In genomic region chr2:174771631-174772491, GRCh38 we compare ENCODE assay signal across 9 cellular contexts. TPM values are rescaled to one million over a fixed set of nuclear protein-coding genes. Genes with fewer than 3 reads are reported as not detected.
DNase-seq lines count a peak whose midpoint lies in the region; ATAC-seq and TF ChIP-seq lines count a peak whose summit lies in the region.
"Had no signal": no experiment of that assay in that cellular context is flagged by ENCODE, and none has a peak within 500 bp of the region (broad histone marks: within the 10 kb centered on the region; RNA-seq: fewer than 3 reads in every experiment).

No MANE protein-coding gene starts in this region.

- TF ChIP-seq CTCF in C4-2B (conservative IDR thresholded peaks at IDR 0.05) (peak; percentile 83), HL-60 (IDR thresholded peaks at IDR 0.05; ENCODE audit: insufficient read depth, low read length) (peak; percentile 39), progenitor cell of endocrine pancreas (IDR thresholded peaks at IDR 0.05; ENCODE audit: unreplicated experiment) (peak; percentile 87)

- DNase-seq in HL-60 (ENCODE audit: low read depth in 1 of 2, low spot score in 1 of 2): peak in 1 of 2 experiments; percentile 33
- peak; percentile 96 for DNase-seq in NT2/D1 (ENCODE audit: low read depth, low spot score)
- peak; percentile 85 for DNase-seq in left cardiac atrium
- peak; percentile 48 for DNase-seq in progenitor cell of endocrine pancreas (ENCODE audit: low spot score, unreplicated experiment)

- H3K9me3 Mint-ChIP-seq in progenitor cell of endocrine pancreas (ENCODE audit: low read depth): no peaks in the 10 kb centered on the region

- no peaks in the 10 kb centered on the region for H3K36me3 ChIP-seq in NT2/D1 (ENCODE audit: insufficient read depth, insufficient read length, low read length)

- H3K9ac ChIP-seq in NT2/D1 (ENCODE audit: insufficient read length, low read depth): peak overlapping the region; percentile 62

- no peak overlapping the region for H3K27ac Mint-ChIP-seq in progenitor cell of endocrine pancreas

- ATAC-seq in GM19025 (IDR thresholded peaks at IDR 0.05; ENCODE audit: low read depth, unreplicated experiment) (peak; percentile 57), left cardiac atrium (peak; percentile 96 to 97), HG03565 (IDR thresholded peaks at IDR 0.05; ENCODE audit: unreplicated experiment) (no peak)

- H3K4me3 Mint-ChIP-seq in progenitor cell of endocrine pancreas (ENCODE audit: low read depth): no peak overlapping the region

- intact Hi-C loops in left cardiac atrium (cut with DNase I): loop anchor here (2.0 to 5.0 kb wide), 2 partner anchors 213 to 215 kb away; no protein-coding TSS in a partner anchor

- H3K27ac ChIP-seq in C4-2B (no peak overlapping the region), HL-60 (replicated peaks) (no peak overlapping the region), angular gyrus (ENCODE audit: low read depth, low read length) (peak overlapping the region; percentile 64)
- H3K27ac ChIP-seq: SK-N-MC had no signal

- peaks cover 8% of the 10 kb centered on the region for H3K27me3 Mint-ChIP-seq in progenitor cell of endocrine pancreas

- no peaks in the 10 kb centered on the region for H3K27me3 ChIP-seq in HL-60 (ENCODE audit: insufficient read depth, poor library complexity, severe bottlenecking)
- no peaks in the 10 kb centered on the region for H3K27me3 ChIP-seq in NT2/D1 (ENCODE audit: insufficient read depth, insufficient read length)

- H3K4me3 ChIP-seq in HL-60 (replicated peaks; ENCODE audit: insufficient read depth, low read length) (no peak overlapping the region), NT2/D1 (ENCODE audit: insufficient read length, low read depth) (no peak overlapping the region)
- H3K4me3 ChIP-seq: SK-N-MC had no signal

- no peaks in the 10 kb centered on the region for H3K9me3 ChIP-seq in NT2/D1 (ENCODE audit: insufficient read depth, low read length)

- peaks cover 1% of the 10 kb centered on the region for H3K4me1 Mint-ChIP-seq in progenitor cell of endocrine pancreas (ENCODE audit: low read depth)

- H3K36me3 Mint-ChIP-seq in progenitor cell of endocrine pancreas (ENCODE audit: insufficient read depth): no peaks in the 10 kb centered on the region

- H3K4me1 ChIP-seq in NT2/D1 (ENCODE audit: insufficient read depth, insufficient read length): peaks cover 5% of the 10 kb centered on the region

RNA-seq across cellular contexts. Expression of gene CHRNA1, which starts 7.6 kb away (rescaled TPM):
- total RNA-seq in left cardiac atrium: under 1 TPM in 1 of 2 donors, not detected in 1; 0.16 TPM
- total RNA-seq in progenitor cell of endocrine pancreas: not detected in 2 replicates
